Comparison of ENCODE assay signal across 1 cellular context in genomic region chr13:20901668-20902437, GRCh38.
TF ChIP-seq lines count a peak whose summit lies in the region.

No MANE protein-coding gene starts in this region.

TF ChIP-seq in HepG2, 621 proteins besides CTCF, POLR2A, EP300 and RAD21 (continued from another document and continues in another):
- TF ChIP-seq, protein P1, sequence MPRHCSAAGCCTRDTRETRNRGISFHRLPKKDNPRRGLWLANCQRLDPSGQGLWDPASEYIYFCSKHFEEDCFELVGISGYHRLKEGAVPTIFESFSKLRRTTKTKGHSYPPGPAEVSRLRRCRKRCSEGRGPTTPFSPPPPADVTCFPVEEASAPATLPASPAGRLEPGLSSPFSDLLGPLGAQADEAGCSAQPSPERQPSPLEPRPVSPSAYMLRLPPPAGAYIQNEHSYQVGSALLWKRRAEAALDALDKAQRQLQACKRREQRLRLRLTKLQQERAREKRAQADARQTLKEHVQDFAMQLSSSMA (CRISPR knock-in tag; IDR thresholded peaks at IDR 0.05) = no peak
- TF ChIP-seq ZFP62 (CRISPR knock-in tag; IDR thresholded peaks at IDR 0.05) (no peak), ZNF747 (CRISPR knock-in tag; IDR thresholded peaks at IDR 0.05; ENCODE audit: borderline replicate concordance) (no peak), ZNF510 (CRISPR knock-in tag; IDR thresholded peaks at IDR 0.05; ENCODE audit: low read depth) (no peak), SIX1 (CRISPR knock-in tag; IDR thresholded peaks at IDR 0.05; ENCODE audit: borderline replicate concordance) (no peak), ZBTB33 (CRISPR knock-in tag; IDR thresholded peaks at IDR 0.05) (no peak), ZNF30 (CRISPR knock-in tag; IDR thresholded peaks at IDR 0.05) (0 out of 2 replicates have a peak, but pooled peaks have one; percentile 21), ZNF260 (CRISPR knock-in tag; IDR thresholded peaks at IDR 0.05; ENCODE audit: borderline replicate concordance, low read depth) (no peak), POLR2G (IDR thresholded peaks at IDR 0.05; ENCODE audit: low read depth, low read length) (peak; percentile 35; the same call in 1 of the 2 replicates), NFKB2 (CRISPR knock-in tag; IDR thresholded peaks at IDR 0.05; ENCODE audit: borderline replicate concordance) (peak; percentile 61; the same call in 1 of the 2 replicates), ARID3A (IDR thresholded peaks at IDR 0.05; ENCODE audit: low read depth, low read length) (no peak), KMT2A (CRISPR knock-in tag; IDR thresholded peaks at IDR 0.05) (no peak; the same call in 1 of the 2 replicates), EHMT2 (IDR thresholded peaks at IDR 0.05; ENCODE audit: borderline replicate concordance, low read depth, low read length) (no peak), NR0B2 (CRISPR knock-in tag; IDR thresholded peaks at IDR 0.05) (peak; percentile 61; the same call in 1 of the 2 replicates), ZNF343 (CRISPR knock-in tag; IDR thresholded peaks at IDR 0.05) (no peak), ZNF124 (CRISPR knock-in tag; IDR thresholded peaks at IDR 0.05) (no peak), ZNF33B (CRISPR knock-in tag; IDR thresholded peaks at IDR 0.05) (no peak), RARA (CRISPR knock-in tag; IDR thresholded peaks at IDR 0.05) (no peak), MXD1 (CRISPR knock-in tag; IDR thresholded peaks at IDR 0.05) (peak; percentile 79; the same call in 1 of the 2 replicates), ZNF841 (CRISPR knock-in tag; IDR thresholded peaks at IDR 0.05; ENCODE audit: borderline replicate concordance) (no peak), HNRNPLL (IDR thresholded peaks at IDR 0.05; ENCODE audit: low read depth, low read length, poor library complexity, severe bottlenecking) (no peak), ZNF451 (CRISPR knock-in tag; IDR thresholded peaks at IDR 0.05) (no peak), HOXA3 (CRISPR knock-in tag; IDR thresholded peaks at IDR 0.05) (no peak), ZKSCAN8 (CRISPR knock-in tag; IDR thresholded peaks at IDR 0.05; ENCODE audit: borderline replicate concordance) (0 out of 2 replicates have a peak, but pooled peaks have one; percentile 15), MZF1 (CRISPR knock-in tag; IDR thresholded peaks at IDR 0.05; ENCODE audit: borderline replicate concordance) (no peak), YEATS4 (CRISPR knock-in tag; IDR thresholded peaks at IDR 0.05; ENCODE audit: borderline replicate concordance) (peak; percentile 50), CAMTA2 (CRISPR knock-in tag; IDR thresholded peaks at IDR 0.05; ENCODE audit: borderline replicate concordance) (no peak), TEAD3 (CRISPR knock-in tag; optimal IDR thresholded peaks at IDR 0.05; ENCODE audit: borderline replicate concordance) (no peak), MIER2 (CRISPR knock-in tag; IDR thresholded peaks at IDR 0.05) (no peak), MYC (CRISPR knock-in tag; IDR thresholded peaks at IDR 0.05; ENCODE audit: borderline replicate concordance) (peak; percentile 95), E2F1 (CRISPR knock-in tag; IDR thresholded peaks at IDR 0.05) (no peak), JUN (CRISPR knock-in tag; IDR thresholded peaks at IDR 0.05) (no peak), ZNF768 (CRISPR knock-in tag; IDR thresholded peaks at IDR 0.05) (peak; percentile 10; the same call in 1 of the 2 replicates), MXD3 (CRISPR knock-in tag; IDR thresholded peaks at IDR 0.05) (peak; percentile 47; the same call in 1 of the 2 replicates), ZNF180 (CRISPR knock-in tag; IDR thresholded peaks at IDR 0.05; ENCODE audit: borderline replicate concordance, low read depth) (no peak), PBX3 (CRISPR knock-in tag; IDR thresholded peaks at IDR 0.05; ENCODE audit: borderline replicate concordance) (peak; percentile 56; the same call in 1 of the 2 replicates), CEBPB (IDR thresholded peaks at IDR 0.05; ENCODE audit: borderline replicate concordance, low read depth, low read length) (no peak), TFDP2 (CRISPR knock-in tag; IDR thresholded peaks at IDR 0.05) (peak; percentile 7; the same call in 1 of the 2 replicates)
- TF ChIP-seq, protein P2, sequence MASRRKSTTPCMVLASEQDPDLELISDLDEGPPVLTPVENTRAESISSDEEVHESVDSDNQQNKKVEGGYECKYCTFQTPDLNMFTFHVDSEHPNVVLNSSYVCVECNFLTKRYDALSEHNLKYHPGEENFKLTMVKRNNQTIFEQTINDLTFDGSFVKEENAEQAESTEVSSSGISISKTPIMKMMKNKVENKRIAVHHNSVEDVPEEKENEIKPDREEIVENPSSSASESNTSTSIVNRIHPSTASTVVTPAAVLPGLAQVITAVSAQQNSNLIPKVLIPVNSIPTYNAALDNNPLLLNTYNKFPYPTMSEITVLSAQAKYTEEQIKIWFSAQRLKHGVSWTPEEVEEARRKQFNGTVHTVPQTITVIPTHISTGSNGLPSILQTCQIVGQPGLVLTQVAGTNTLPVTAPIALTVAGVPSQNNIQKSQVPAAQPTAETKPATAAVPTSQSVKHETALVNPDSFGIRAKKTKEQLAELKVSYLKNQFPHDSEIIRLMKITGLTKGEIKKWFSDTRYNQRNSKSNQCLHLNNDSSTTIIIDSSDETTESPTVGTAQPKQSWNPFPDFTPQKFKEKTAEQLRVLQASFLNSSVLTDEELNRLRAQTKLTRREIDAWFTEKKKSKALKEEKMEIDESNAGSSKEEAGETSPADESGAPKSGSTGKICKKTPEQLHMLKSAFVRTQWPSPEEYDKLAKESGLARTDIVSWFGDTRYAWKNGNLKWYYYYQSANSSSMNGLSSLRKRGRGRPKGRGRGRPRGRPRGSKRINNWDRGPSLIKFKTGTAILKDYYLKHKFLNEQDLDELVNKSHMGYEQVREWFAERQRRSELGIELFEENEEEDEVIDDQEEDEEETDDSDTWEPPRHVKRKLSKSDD (CRISPR knock-in tag; IDR thresholded peaks at IDR 0.05; ENCODE audit: low read depth) = no peak
- TF ChIP-seq, protein P3, sequence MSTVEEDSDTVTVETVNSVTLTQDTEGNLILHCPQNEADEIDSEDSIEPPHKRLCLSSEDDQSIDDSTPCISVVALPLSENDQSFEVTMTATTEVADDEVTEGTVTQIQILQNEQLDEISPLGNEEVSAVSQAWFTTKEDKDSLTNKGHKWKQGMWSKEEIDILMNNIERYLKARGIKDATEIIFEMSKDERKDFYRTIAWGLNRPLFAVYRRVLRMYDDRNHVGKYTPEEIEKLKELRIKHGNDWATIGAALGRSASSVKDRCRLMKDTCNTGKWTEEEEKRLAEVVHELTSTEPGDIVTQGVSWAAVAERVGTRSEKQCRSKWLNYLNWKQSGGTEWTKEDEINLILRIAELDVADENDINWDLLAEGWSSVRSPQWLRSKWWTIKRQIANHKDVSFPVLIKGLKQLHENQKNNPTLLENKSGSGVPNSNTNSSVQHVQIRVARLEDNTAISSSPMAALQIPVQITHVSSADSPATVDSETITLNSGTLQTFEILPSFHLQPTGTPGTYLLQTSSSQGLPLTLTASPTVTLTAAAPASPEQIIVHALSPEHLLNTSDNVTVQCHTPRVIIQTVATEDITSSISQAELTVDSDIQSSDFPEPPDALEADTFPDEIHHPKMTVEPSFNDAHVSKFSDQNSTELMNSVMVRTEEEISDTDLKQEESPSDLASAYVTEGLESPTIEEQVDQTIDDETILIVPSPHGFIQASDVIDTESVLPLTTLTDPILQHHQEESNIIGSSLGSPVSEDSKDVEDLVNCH (CRISPR knock-in tag; IDR thresholded peaks at IDR 0.05) = no peak
- TF ChIP-seq, protein P4, sequence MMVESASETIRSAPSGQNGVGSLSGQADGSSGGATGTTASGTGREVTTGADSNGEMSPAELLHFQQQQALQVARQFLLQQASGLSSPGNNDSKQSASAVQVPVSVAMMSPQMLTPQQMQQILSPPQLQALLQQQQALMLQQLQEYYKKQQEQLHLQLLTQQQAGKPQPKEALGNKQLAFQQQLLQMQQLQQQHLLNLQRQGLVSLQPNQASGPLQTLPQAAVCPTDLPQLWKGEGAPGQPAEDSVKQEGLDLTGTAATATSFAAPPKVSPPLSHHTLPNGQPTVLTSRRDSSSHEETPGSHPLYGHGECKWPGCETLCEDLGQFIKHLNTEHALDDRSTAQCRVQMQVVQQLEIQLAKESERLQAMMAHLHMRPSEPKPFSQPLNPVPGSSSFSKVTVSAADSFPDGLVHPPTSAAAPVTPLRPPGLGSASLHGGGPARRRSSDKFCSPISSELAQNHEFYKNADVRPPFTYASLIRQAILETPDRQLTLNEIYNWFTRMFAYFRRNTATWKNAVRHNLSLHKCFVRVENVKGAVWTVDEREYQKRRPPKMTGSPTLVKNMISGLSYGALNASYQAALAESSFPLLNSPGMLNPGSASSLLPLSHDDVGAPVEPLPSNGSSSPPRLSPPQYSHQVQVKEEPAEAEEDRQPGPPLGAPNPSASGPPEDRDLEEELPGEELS (CRISPR knock-in tag; IDR thresholded peaks at IDR 0.05) = peak; percentile 33; the same call in 1 of the 2 replicates
- TF ChIP-seq, protein P5, sequence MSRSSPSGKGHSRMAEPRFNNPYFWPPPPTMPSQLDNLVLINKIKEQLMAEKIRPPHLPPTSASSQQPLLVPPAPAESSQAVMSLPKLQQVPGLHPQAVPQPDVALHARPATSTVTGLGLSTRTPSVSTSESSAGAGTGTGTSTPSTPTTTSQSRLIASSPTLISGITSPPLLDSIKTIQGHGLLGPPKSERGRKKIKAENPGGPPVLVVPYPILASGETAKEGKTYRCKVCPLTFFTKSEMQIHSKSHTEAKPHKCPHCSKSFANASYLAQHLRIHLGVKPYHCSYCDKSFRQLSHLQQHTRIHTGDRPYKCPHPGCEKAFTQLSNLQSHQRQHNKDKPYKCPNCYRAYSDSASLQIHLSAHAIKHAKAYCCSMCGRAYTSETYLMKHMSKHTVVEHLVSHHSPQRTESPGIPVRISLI (CRISPR knock-in tag; IDR thresholded peaks at IDR 0.05; ENCODE audit: borderline replicate concordance) = no peak
